8 cellular contexts compared by ENCODE assay signal in genomic region chrX:118847676-118848075, GRCh38. TPM values are rescaled to one million over a fixed set of nuclear protein-coding genes. Genes with fewer than 3 reads are reported as not detected.
DNase-seq lines count a peak whose midpoint lies in the region; ATAC-seq and TF ChIP-seq lines count a peak whose summit lies in the region.

No MANE protein-coding gene starts in this region.

- CTCF ChIA-PET in CD4-positive, alpha-beta memory T cell (lab: Charles Lee; ENCODE audit: partially characterized antibody) = interaction anchor here (0.7 to 5.9 kb wide), 12 partner anchors 8 to 368 kb away, joined by 3 to 31 read pairs (median 4); partner anchors contain the start of gene LONRF3
- CTCF ChIA-PET in MCF 10A (lab: Yijun Ruan, JAX) = interaction anchor here (0.6 to 4.0 kb wide), 29 partner anchors 9 to 1729 kb away, joined by 3 to 41 read pairs (median 4); no protein-coding TSS in a partner anchor

- H3K27me3 ChIP-seq in CD4-positive, alpha-beta memory T cell (ENCODE audit: insufficient read depth, low read length) = no peaks in the 10 kb centered on the region
- H3K27me3 ChIP-seq in HAP-1 (ENCODE audit: low read depth) = no peaks in the 10 kb centered on the region
- H3K27me3 ChIP-seq in MG63 = no peaks in the 10 kb centered on the region

- no TSS peak for BruUV-seq in MCF 10A (replicated peaks; lab: Mats Ljungman, UMichigan)

- H3K27me3 Mint-ChIP-seq in CD4-positive, alpha-beta memory T cell = peaks cover 2% of the 10 kb centered on the region in 2 donors
- H3K27me3 Mint-ChIP-seq in MCF 10A (ENCODE audit: insufficient read depth, unreplicated experiment) = peaks cover 36% of the 10 kb centered on the region

- H3K36me3 ChIP-seq in CD4-positive, alpha-beta memory T cell (ENCODE audit: insufficient read depth, low read length) = no peaks in the 10 kb centered on the region
- H3K36me3 ChIP-seq in HAP-1 (replicated peaks) (no peaks in the 10 kb centered on the region), MG63 (no peaks in the 10 kb centered on the region)

- no peak for ATAC-seq in HG03108 (IDR thresholded peaks at IDR 0.05; ENCODE audit: unreplicated experiment)
- no peak for ATAC-seq in GM21825 (IDR thresholded peaks at IDR 0.05; ENCODE audit: unreplicated experiment)

- H3K27ac ChIP-seq in CD4-positive, alpha-beta memory T cell (ENCODE audit: low read depth, low read length) = no peak overlapping the region

- no peak overlapping the region for H3K4me3 ChIP-seq in CD4-positive, alpha-beta memory T cell (ENCODE audit: low read length in 2 of 2)
- H3K4me3 ChIP-seq in HAP-1 (no peak overlapping the region), MG63 (no peak overlapping the region)

- no peaks in the 10 kb centered on the region for H3K9me3 ChIP-seq in CD4-positive, alpha-beta memory T cell (ENCODE audit: control insufficient read depth in 1 of 2, low read length in 2 of 2)
- H3K9me3 ChIP-seq in HAP-1 (no peaks in the 10 kb centered on the region), MG63 (no peaks in the 10 kb centered on the region)

- H3K4me1 ChIP-seq in CD4-positive, alpha-beta memory T cell (ENCODE audit: insufficient read depth, low read length) = no peaks in the 10 kb centered on the region
- H3K4me1 ChIP-seq in HAP-1 = no peaks in the 10 kb centered on the region

- H3K27ac Mint-ChIP-seq in CD4-positive, alpha-beta memory T cell = no peak overlapping the region
- H3K27ac Mint-ChIP-seq in MCF 10A (ENCODE audit: low read depth, unreplicated experiment) = no peak overlapping the region

- TF ChIP-seq CTCF in MCF 10A (IDR thresholded peaks at IDR 0.05; ENCODE audit: unreplicated experiment) = peak; percentile 55

- in situ Hi-C loops in HAP-1 (cut with MboI; ENCODE audit: low sequenced_read_pairs) = loop anchor here (5.0 kb wide), 1 partner anchor 220 kb away; no protein-coding TSS in a partner anchor

- DNase-seq in CD4-positive, alpha-beta memory T cell = peak in 4 of 5 donors; percentile 45 to 51 (median 48)
- DNase-seq in HAP-1 (ENCODE audit: low spot score in 2 of 2) = peak; percentile 34 to 80
- peak; percentile 11 for DNase-seq in NCI-H524 treated with DMSO at 0.1 percent for 48 hours (lab: John Stamatoyannopoulos, UW)
- DNase-seq in MCF 10A (ENCODE audit: unreplicated experiment) = peak; percentile 68
- DNase-seq in kidney tubule cell (ENCODE audit: low spot score) = peak; percentile 73
- DNase-seq in MG63 = no peak

- intact Hi-C loops in CD4-positive, alpha-beta memory T cell (cut with micrococcal nuclease) = loop anchor here (1.0 kb wide), 5 partner anchors 128 to 419 kb away; no protein-coding TSS in a partner anchor
- intact Hi-C loops in MCF 10A (cut with micrococcal nuclease) = loop anchor here (1.0 to 2.0 kb wide), 3 partner anchors 161 to 371 kb away; no protein-coding TSS in a partner anchor

- POLR2A ChIA-PET in CD4-positive, alpha-beta memory T cell (lab: Charles Lee; ENCODE audit: partially characterized antibody) = no interaction called here
- POLR2A ChIA-PET in MCF 10A (lab: Yijun Ruan, JAX) = interaction anchor here (0.5 to 0.9 kb wide), 4 partner anchors 9 to 232 kb away, joined by 3 to 4 read pairs (median 4); no protein-coding TSS in a partner anchor

- no peak overlapping the region for H3K4me3 Mint-ChIP-seq in CD4-positive, alpha-beta memory T cell
- H3K4me3 Mint-ChIP-seq in MCF 10A (ENCODE audit: unreplicated experiment) = no peak overlapping the region

- no peaks in the 10 kb centered on the region for H3K4me1 Mint-ChIP-seq in CD4-positive, alpha-beta memory T cell
- no peaks in the 10 kb centered on the region for H3K4me1 Mint-ChIP-seq in MCF 10A (ENCODE audit: insufficient read depth, unreplicated experiment)

- H3K36me3 Mint-ChIP-seq in CD4-positive, alpha-beta memory T cell = no peaks in the 10 kb centered on the region
- no peaks in the 10 kb centered on the region for H3K36me3 Mint-ChIP-seq in MCF 10A (ENCODE audit: insufficient read depth, unreplicated experiment)

- peaks cover 0 to 3% (median 0%) of the 10 kb centered on the region in 8 donors for H3K9me3 Mint-ChIP-seq in CD4-positive, alpha-beta memory T cell
- no peaks in the 10 kb centered on the region for H3K9me3 Mint-ChIP-seq in MCF 10A (ENCODE audit: unreplicated experiment)

RNA-seq across cellular contexts. Expression of gene ZCCHC12, which starts 24.1 kb away (rescaled TPM):
- total RNA-seq in CD4-positive, alpha-beta memory T cell = not detected
- not detected for polyA plus RNA-seq in CD4-positive, alpha-beta memory T cell
- not detected in 2 replicates for total RNA-seq in MCF 10A (2022)
- total RNA-seq in MG63 (2014; rRNA removed; shearing (Covaris generic); ENCODE audit: low replicate concordance) = not detected in 2 replicates
